9 cellular contexts compared by ENCODE assay signal in the genomic region with DNA sequence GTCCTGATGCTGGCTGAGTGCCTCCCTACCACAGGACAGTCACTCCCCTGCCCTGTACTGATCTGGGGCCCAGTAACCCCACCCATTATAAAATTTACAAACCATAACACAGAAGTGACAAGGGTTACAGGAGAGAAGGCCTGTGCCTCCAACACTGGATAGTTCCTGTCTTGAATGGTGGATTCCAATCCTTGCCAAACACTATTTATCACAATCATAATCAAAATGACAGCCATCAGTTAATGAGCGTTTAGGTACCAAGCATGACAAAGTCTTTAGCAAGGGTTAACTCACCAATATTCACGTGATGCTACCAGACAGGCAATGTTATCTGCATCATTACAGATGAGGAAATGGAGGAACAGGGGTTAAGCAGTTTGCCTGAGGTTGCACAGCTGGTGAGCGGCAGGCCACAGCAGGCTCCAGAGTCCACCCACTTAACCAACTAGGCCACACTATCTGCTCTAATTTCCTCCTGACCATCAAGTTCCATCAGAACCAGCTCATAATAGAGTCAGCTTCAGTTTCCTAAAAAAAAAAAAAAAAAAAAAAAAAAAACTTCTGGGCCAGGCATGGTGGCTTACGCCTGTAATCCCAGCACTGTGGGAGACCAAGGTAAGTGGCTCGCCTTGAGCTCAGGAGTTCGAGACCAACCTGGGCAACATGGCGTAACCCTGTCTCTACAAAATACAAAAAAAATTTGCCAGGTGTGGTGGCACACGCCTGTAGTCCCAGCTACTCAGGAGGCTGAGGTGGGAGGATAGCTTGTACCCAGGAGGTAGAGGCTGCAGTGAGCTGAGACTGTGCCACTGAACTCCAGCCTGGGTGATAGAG. TPM values are rescaled to one million over a fixed set of nuclear protein-coding genes. Genes with fewer than 3 reads are reported as not detected.
DNase-seq lines count a peak whose midpoint lies in the region; ATAC-seq and TF ChIP-seq lines count a peak whose summit lies in the region.
"Had no signal": no experiment of that assay in that cellular context is flagged by ENCODE, and none has a peak within 500 bp of the region (broad histone marks: within the 10 kb centered on the region; RNA-seq: fewer than 3 reads in every experiment).

No MANE protein-coding gene starts in this region.

- 74 to 79% methylated on average over 8 of the region's 8 CpGs for whole genome bisulfite sequencing in esophagus, 2 donors

- H3K9me3 ChIP-seq in esophagus (ENCODE audit: control insufficient read depth in 2 of 2, insufficient read depth in 1 of 2, low read depth in 1 of 2, low read length in 1 of 2) = no peaks in the 10 kb centered on the region
- no peaks in the 10 kb centered on the region for H3K9me3 ChIP-seq in mucosa of rectum (ENCODE audit: control insufficient read depth in 2 of 2, low read length in 2 of 2)
- no peaks in the 10 kb centered on the region for H3K9me3 ChIP-seq in uterus

- TF ChIP-seq POLR2A in uterus (IDR thresholded peaks at IDR 0.05) = no peak

- intact Hi-C loops in uterus (cut with DNase I; ENCODE audit: low total_unique reads) = no loop called here

- peaks cover 0 to 1% of the 10 kb centered on the region in 2 donors for H3K36me3 ChIP-seq in esophagus (ENCODE audit: control insufficient read depth in 2 of 2, insufficient read depth in 2 of 2, low read length in 1 of 2)
- H3K36me3 ChIP-seq in mucosa of rectum (ENCODE audit: control insufficient read depth in 2 of 2, insufficient read depth in 2 of 2, low read length in 2 of 2) = no peaks in the 10 kb centered on the region
- no peaks in the 10 kb centered on the region for H3K36me3 ChIP-seq in uterus

- H3K27ac ChIP-seq in esophagus (ENCODE audit: low read depth in 2 of 2, low read length in 1 of 2) (peak overlapping the region; percentile 74 to 79), mucosa of rectum (ENCODE audit: low read depth in 2 of 2, low read length in 2 of 2) (peak overlapping the region; percentile 85 to 93), uterus (peak overlapping the region; percentile 92)

- H3K4me3 ChIP-seq in esophagus (ENCODE audit: low read depth in 1 of 2, low read length in 2 of 2) (no peak overlapping the region), mucosa of rectum (ENCODE audit: low read length in 2 of 2) (no peak overlapping the region), uterus (no peak overlapping the region)

- no peaks in the 10 kb centered on the region for H3K27me3 ChIP-seq in esophagus (ENCODE audit: control insufficient read depth in 1 of 2, insufficient read depth in 2 of 2, low read length in 2 of 2)
- H3K27me3 ChIP-seq in mucosa of rectum (ENCODE audit: control insufficient read depth in 2 of 2, insufficient read depth in 2 of 2, low read length in 2 of 2) = no peaks in the 10 kb centered on the region
- H3K27me3 ChIP-seq in uterus = no peaks in the 10 kb centered on the region

- peaks cover 0 to 14% of the 10 kb centered on the region in 2 donors for H3K4me1 ChIP-seq in esophagus (ENCODE audit: control insufficient read depth in 2 of 2, insufficient read depth in 2 of 2, low read length in 1 of 2)
- peaks cover 67 to 74% of the 10 kb centered on the region in 2 donors for H3K4me1 ChIP-seq in mucosa of rectum (ENCODE audit: control insufficient read depth in 2 of 2, insufficient read depth in 2 of 2, low read length in 2 of 2)
- H3K4me1 ChIP-seq in uterus = peaks cover 0 to 16% of the 10 kb centered on the region in 2 donors

- no peak for ATAC-seq in HG02970 (IDR thresholded peaks at IDR 0.05; ENCODE audit: low FRiP score, unreplicated experiment)

- no peak for TF ChIP-seq CTCF in uterus (IDR thresholded peaks at IDR 0.05)

- peak overlapping the region; percentile 27 to 41 for H3K9ac ChIP-seq in mucosa of rectum (ENCODE audit: low read depth in 1 of 2, low read length in 2 of 2)

- DNase-seq in RPMI7951 (ENCODE audit: low read depth) (peak; percentile 41), uterus (no peak), activated T-cell treated with anti-CD3 and anti-CD28 coated beads for 4 hours (no peak)
- no peak for DNase-seq in activated CD4-positive, alpha-beta T cell treated with anti-CD3 and anti-CD28 coated beads for 1 hour
- DNase-seq: activated naive CD8-positive, alpha-beta T cell treated with anti-CD3 and anti-CD28 coated beads, Interleukin-2, amount 10 ng/mL, durations not matched to agents 7 days and 5 days; DND-41 had no signal

RNA-seq across cellular contexts. Expression of a gene that starts 14.2 kb away (rescaled TPM):
- total RNA-seq in RPMI7951 (2014; rRNA removed; shearing (Covaris generic)) = 38.4 and 38.8 TPM in 2 replicates
- 100 to 1,000 TPM in 1 of 2 donors, 10 to 100 TPM in 1; 79.9 to 117 TPM for polyA plus RNA-seq in esophagus
- 100 to 1,000 TPM in 2 of 4 donors, 10 to 100 TPM in 2; 14.0 to 192 (median 86.7) TPM for total RNA-seq in uterus
